ENCODE assay signal across 8 cellular contexts in genomic region chr11:115869780-115870431, GRCh38.
DNase-seq lines count a peak whose midpoint lies in the region; ATAC-seq and TF ChIP-seq lines count a peak whose summit lies in the region.

No MANE protein-coding gene starts in this region.

- ATAC-seq in GM19351 (IDR thresholded peaks at IDR 0.05; ENCODE audit: unreplicated experiment) (peak; percentile 89), HG03280 (IDR thresholded peaks at IDR 0.05; ENCODE audit: unreplicated experiment) (peak; percentile 84)

- DNase-seq in NOMO-1 treated with dmso at 0.1 percent for 144 hours (lab: John Stamatoyannopoulos, UW; ENCODE audit: unreplicated experiment), result peak; percentile 46
- peak; percentile 39 for DNase-seq in germinal center (ENCODE audit: low spot score)
- no peak for DNase-seq in EL
- DNase-seq in NCI-H226, result no peak
- DNase-seq in effector memory CD4-positive, alpha-beta T cell, result no peak

- peaks cover 58% of the 10 kb centered on the region for H3K4me1 ChIP-seq in DOHH2 (ENCODE audit: control insufficient read depth, low read length)
- no peaks in the 10 kb centered on the region for H3K4me1 ChIP-seq in effector memory CD4-positive, alpha-beta T cell (ENCODE audit: control insufficient read depth, insufficient read depth, low read length, poor library complexity, severe bottlenecking)

- H3K9me2 ChIP-seq in DOHH2 (replicated peaks; ENCODE audit: control insufficient read depth, low read length), result no peaks in the 10 kb centered on the region

- peaks cover 23% of the 10 kb centered on the region for H3F3A ChIP-seq in DOHH2 (ENCODE audit: control insufficient read depth, insufficient read depth)

- peak; percentile 85 for TF ChIP-seq CTCF in DOHH2 (IDR thresholded peaks at IDR 0.05; ENCODE audit: low read depth, low read length, poor library complexity, severe bottlenecking)

- H4K20me1 ChIP-seq in DOHH2 (ENCODE audit: control insufficient read depth, insufficient read depth, low read depth, low read length), result no peaks in the 10 kb centered on the region

- H3K36me3 ChIP-seq in DOHH2 (ENCODE audit: control insufficient read depth, low read length), result no peaks in the 10 kb centered on the region
- H3K36me3 ChIP-seq in effector memory CD4-positive, alpha-beta T cell (ENCODE audit: control insufficient read depth, insufficient read depth, low read length), result no peaks in the 10 kb centered on the region

- H3K9me3 ChIP-seq in DOHH2 (ENCODE audit: control insufficient read depth, insufficient read depth, low read length), result no peaks in the 10 kb centered on the region
- no peaks in the 10 kb centered on the region for H3K9me3 ChIP-seq in effector memory CD4-positive, alpha-beta T cell (ENCODE audit: control insufficient read depth, low read length)

- no peak overlapping the region for H3K27ac ChIP-seq in DOHH2 (ENCODE audit: low read depth, low read length)
- no peak overlapping the region for H3K27ac ChIP-seq in effector memory CD4-positive, alpha-beta T cell (ENCODE audit: insufficient read depth, low read length, poor library complexity, severe bottlenecking)

- H3K27me3 ChIP-seq in DOHH2 (ENCODE audit: control insufficient read depth, low read length), result no peaks in the 10 kb centered on the region
- H3K27me3 ChIP-seq in effector memory CD4-positive, alpha-beta T cell (replicated peaks; ENCODE audit: control insufficient read depth, insufficient read depth, low read length, poor library complexity, severe bottlenecking), result no peaks in the 10 kb centered on the region

- 0 out of 2 replicates have a peak overlapping the region, but pooled peaks have one; percentile 5 for H3K4me2 ChIP-seq in DOHH2 (ENCODE audit: low read length)

- no peaks in the 10 kb centered on the region for H3K79me2 ChIP-seq in DOHH2 (ENCODE audit: control insufficient read depth, low read length)

- H3K4me3 ChIP-seq in DOHH2 (ENCODE audit: low read length), result no peak overlapping the region
- H3K4me3 ChIP-seq in effector memory CD4-positive, alpha-beta T cell (ENCODE audit: insufficient read depth, low read depth, low read length, poor library complexity, severe bottlenecking), result no peak overlapping the region

Comparison
In these comparisons a context has a peak if more than half of its experiments do, and no peak if none do; other contexts are left out.
1. DNase-seq: peak in NOMO-1 treated with dmso at 0.1 percent for 144 hours (single experiment) and germinal center (single experiment); none in EL (single experiment), NCI-H226 (single experiment) and effector memory CD4-positive, alpha-beta T cell (0 of 3).